In genomic region chr16:31243734-31244670, GRCh38 we compare ENCODE assay signal across 13 cellular contexts.
DNase-seq lines count a peak whose midpoint lies in the region; ATAC-seq and TF ChIP-seq lines count a peak whose summit lies in the region.
"Had no signal": no experiment of that assay in that cellular context is flagged by ENCODE, and none has a peak within 500 bp of the region (broad histone marks: within the 10 kb centered on the region; RNA-seq: fewer than 3 reads in every experiment).

No MANE protein-coding gene starts in this region.

- TF ChIP-seq CTCF in HL-60 (IDR thresholded peaks at IDR 0.05; ENCODE audit: insufficient read depth, low read length), result no peak

- no peak overlapping the region for H3K27ac Mint-ChIP-seq in memory B cell

- no peaks in the 10 kb centered on the region for H3K27me3 Mint-ChIP-seq in memory B cell

- H3K36me3 Mint-ChIP-seq in memory B cell, result no peaks in the 10 kb centered on the region

- DNase-seq in ELF-1 (ENCODE audit: low read depth, low spot score) (peak; percentile 16), HL-60 (ENCODE audit: low read depth in 1 of 2, low spot score in 1 of 2) (peak; percentile 67 to 86), SKM-1 treated with dmso at 0.1 percent for 144 hours (lab: John Stamatoyannopoulos, UW; ENCODE audit: unreplicated experiment) (peak; percentile 94), memory B cell (ENCODE audit: low spot score in 2 of 2) (peak in 1 of 2 donors; percentile 50)
- DNase-seq in activated CD4-positive, CD25-positive, alpha-beta regulatory T cell (lab: John Stamatoyannopoulos, UW), result no peak
- DNase-seq in central memory CD4-positive, alpha-beta T cell, result no peak
- DNase-seq: activated CD4-positive, alpha-beta T cell treated with anti-CD3 and anti-CD28 coated beads, Interleukin-2, amount 50 U/mL, for 1 hour; effector CD4-positive, alpha-beta T cell; NCI-H2029 treated with DMSO at 0.1 percent for 48 hours; stimulated activated naive CD8-positive, alpha-beta T cell treated with anti-CD3 and anti-CD28 coated beads, Interleukin-15, Interleukin-2, amounts not matched to agents 100 U/mL and 50 U/mL, for 24 hours had no signal

- ATAC-seq in memory B cell (ENCODE audit: low read depth) (peak; percentile 98), HG03039 (IDR thresholded peaks at IDR 0.05; ENCODE audit: unreplicated experiment) (no peak), HG03460 (IDR thresholded peaks at IDR 0.05; ENCODE audit: unreplicated experiment) (no peak)
- ATAC-seq: stimulated activated naive CD8-positive, alpha-beta T cell treated with anti-CD3 and anti-CD28 coated beads, Interleukin-15, Interleukin-2, amounts not matched to agents 100 U/mL and 50 U/mL, for 24 hours had no signal

- peak overlapping the region; percentile 15 for H3K4me3 Mint-ChIP-seq in memory B cell

- H3K9me3 Mint-ChIP-seq in memory B cell, result no peaks in the 10 kb centered on the region

- no peak overlapping the region for H3K4me3 ChIP-seq in HL-60 (replicated peaks; ENCODE audit: insufficient read depth, low read length)
- H3K4me3 ChIP-seq: HAP-1 had no signal

- H3K27ac ChIP-seq in HL-60 (replicated peaks), result peak overlapping the region; percentile 31

- H3K27me3 ChIP-seq in HL-60 (ENCODE audit: insufficient read depth, poor library complexity, severe bottlenecking), result no peaks in the 10 kb centered on the region

- peaks cover 7% of the 10 kb centered on the region for H3K4me1 Mint-ChIP-seq in memory B cell

Comparison
In these comparisons a context has a peak if more than half of its experiments do, and no peak if none do; other contexts are left out.
1. DNase-seq: peak in ELF-1 (single experiment), HL-60 (2 of 2) and SKM-1 treated with dmso at 0.1 percent for 144 hours (single experiment); none in activated CD4-positive, CD25-positive, alpha-beta regulatory T cell (0 of 4) and central memory CD4-positive, alpha-beta T cell (single experiment).